Comparison of ENCODE assay signal across 11 cellular contexts in genomic region chr10:74855027-74855426, GRCh38. TPM values are rescaled to one million over a fixed set of nuclear protein-coding genes. Genes with fewer than 3 reads are reported as not detected.
DNase-seq lines count a peak whose midpoint lies in the region; ATAC-seq, FAIRE-seq and TF ChIP-seq lines count a peak whose summit lies in the region.
"Had no signal": no experiment of that assay in that cellular context is flagged by ENCODE, and none has a peak within 500 bp of the region (broad histone marks: within the 10 kb centered on the region; RNA-seq: fewer than 3 reads in every experiment).

No MANE protein-coding gene starts in this region.

- POLR2A ChIA-PET in activated CD4-positive, alpha-beta T cell treated with anti-CD3 and anti-CD28 coated beads for 36 hours (lab: Charles Lee): no interaction called here
- POLR2A ChIA-PET in IMR-90 (lab: Charles Lee; ENCODE audit: unreplicated experiment): no interaction called here

- H2AK5ac ChIP-seq in IMR-90 (ENCODE audit: low read depth, low read length): no peak overlapping the region; the same call in 1 of the 2 replicates

- no TSS peak for BruUV-seq in IMR-90 (replicated peaks; lab: Mats Ljungman, UMichigan)

- DNase-seq in activated CD4-positive, alpha-beta T cell treated with anti-CD3 and anti-CD28 coated beads for 36 hours: peak; percentile 19
- DNase-seq in activated CD4-positive, alpha-beta T cell treated with anti-CD3 and anti-CD28 coated beads, Interleukin-2, amount 50 U/mL, for 4 hours: no peak
- DNase-seq in IMR-90 (no peak), endothelial cell (ENCODE audit: low spot score) (peak; percentile 3), chondrocyte (ENCODE audit: low spot score) (no peak), brain microvascular endothelial cell (no peak), urothelium cell line (ENCODE audit: low spot score) (no peak)
- DNase-seq in stimulated activated naive CD8-positive, alpha-beta T cell treated with anti-CD3 and anti-CD28 coated beads, Interleukin-15, amount 100 ng/mL, for 72 hours: peak in 1 of 2 donors; percentile 21

- H3K27ac ChIP-seq in IMR-90 (ENCODE audit: insufficient read depth, low read length) (peak overlapping the region; percentile 63; the same call in 1 of the 2 replicates), brain microvascular endothelial cell (no peak overlapping the region)
- H3K27ac ChIP-seq: RWPE1, thoracic aorta had no signal

- H3K4me3 Mint-ChIP-seq in activated CD4-positive, alpha-beta T cell treated with anti-CD3 and anti-CD28 coated beads for 36 hours: peak overlapping the region; percentile 42
- H3K4me3 Mint-ChIP-seq in endothelial cell (ENCODE audit: unreplicated experiment) (no peak overlapping the region), chondrocyte (ENCODE audit: unreplicated experiment) (no peak overlapping the region)
- H3K4me3 Mint-ChIP-seq in stimulated activated naive CD8-positive, alpha-beta T cell treated with anti-CD3 and anti-CD28 coated beads, Interleukin-15, amount 100 ng/mL, for 72 hours: peak overlapping the region; percentile 52 to 66
- H3K4me3 Mint-ChIP-seq: dendritic cell treated with granulocyte-macrophage colony-stimulating factor and Interleukin-4, amounts not matched to agents 40 ng/mL and 50 ng/mL, for 4 days had no signal

- no peak overlapping the region for H2BK15ac ChIP-seq in IMR-90 (ENCODE audit: low read depth, low read length)

- peaks cover 17% of the 10 kb centered on the region for H3K36me3 Mint-ChIP-seq in activated CD4-positive, alpha-beta T cell treated with anti-CD3 and anti-CD28 coated beads for 36 hours (ENCODE audit: low read depth)
- H3K36me3 Mint-ChIP-seq in endothelial cell (ENCODE audit: low read depth, unreplicated experiment): no peaks in the 10 kb centered on the region
- no peaks in the 10 kb centered on the region for H3K36me3 Mint-ChIP-seq in chondrocyte (ENCODE audit: low read depth)

- dilution Hi-C loops in IMR-90 (cut with HindIII; ENCODE audit: low sequenced_read_pairs, unreplicated experiment): no loop called here

- ATAC-seq in activated CD4-positive, alpha-beta T cell treated with anti-CD3 and anti-CD28 coated beads for 36 hours: peak; percentile 40
- ATAC-seq in IMR-90 (ENCODE audit: low read depth): peak; percentile 48
- ATAC-seq in stimulated activated naive CD8-positive, alpha-beta T cell treated with anti-CD3 and anti-CD28 coated beads, Interleukin-15, amount 100 ng/mL, for 72 hours: peak; percentile 52

- H3K14ac ChIP-seq in IMR-90 (replicated peaks; ENCODE audit: low read depth, low read length): 0 out of 2 replicates have a peak overlapping the region, but pooled peaks have one; percentile 26

- H3K4me1 ChIP-seq in IMR-90 (ENCODE audit: control insufficient read depth, insufficient read depth, low read length): peaks cover 7% of the 10 kb centered on the region

- H3K9me1 ChIP-seq in IMR-90 (ENCODE audit: insufficient read depth, low read length): peaks cover 13% of the 10 kb centered on the region

- in situ Hi-C loops in IMR-90 (cut with MboI; ENCODE audit: low sequenced_read_pairs) (no loop called here), brain microvascular endothelial cell (cut with HindIII; ENCODE audit: low pct_ligation_motif_present, low sequenced_read_pairs) (no loop called here)

- no peak overlapping the region for H2AFZ ChIP-seq in IMR-90 (replicated peaks; ENCODE audit: low read length, poor library complexity)

- H3K79me1 ChIP-seq in IMR-90 (ENCODE audit: low read depth in 1 of 2, low read length in 2 of 2): peaks cover 33 to 75% of the 10 kb centered on the region in 2 experiments

- no peak overlapping the region for H4K5ac ChIP-seq in IMR-90 (ENCODE audit: low read depth, low read length)

- no peak for TF ChIP-seq POLR2A in IMR-90 (IDR thresholded peaks at IDR 0.05; ENCODE audit: low read depth, low read length)

- H3K23ac ChIP-seq in IMR-90 (ENCODE audit: low read depth, low read length): peak overlapping the region; percentile 10; the same call in 1 of the 2 replicates

- H3K9me3 ChIP-seq in IMR-90 (ENCODE audit: control insufficient read depth, insufficient read depth, low read length): no peaks in the 10 kb centered on the region
- H3K9me3 ChIP-seq: thoracic aorta had no signal

- no peak overlapping the region for H3K56ac ChIP-seq in IMR-90 (ENCODE audit: extremely low read depth, insufficient read depth, low read length)

- peak overlapping the region; percentile 18; the same call in 1 of the 2 replicates for H4K91ac ChIP-seq in IMR-90 (ENCODE audit: insufficient read depth, low read depth, low read length)

- peak overlapping the region; percentile 6 for H2BK120ac ChIP-seq in IMR-90 (ENCODE audit: low read depth, low read length)

- H3K36me3 ChIP-seq in IMR-90 (ENCODE audit: control insufficient read depth, insufficient read depth, low read length) (peaks cover 2% of the 10 kb centered on the region; the same call in 1 of the 2 replicates), brain microvascular endothelial cell (replicated peaks) (no peaks in the 10 kb centered on the region)
- H3K36me3 ChIP-seq: thoracic aorta had no signal

- TF ChIP-seq RAD21 in IMR-90 (IDR thresholded peaks at IDR 0.05; ENCODE audit: low read length): no peak

- WGBS in IMR-90 (ENCODE audit: extremely low coverage in 2 of 2, insufficient read length in 1 of 2), 2 experiments: no CpG with 5 or more reads among the region's 2 CpGs

- CTCF ChIA-PET in activated CD4-positive, alpha-beta T cell treated with anti-CD3 and anti-CD28 coated beads for 36 hours (lab: Charles Lee): interaction anchor here (0.6 to 2.4 kb wide), 6 partner anchors 10 to 169 kb away, joined by 3 to 10 read pairs (median 3); no protein-coding TSS in a partner anchor
- CTCF ChIA-PET in IMR-90 (lab: Yijun Ruan, JAX): interaction anchor here (0.9 kb wide), 1 partner anchor 25 kb away, joined by 3 read pairs; no protein-coding TSS in a partner anchor

- no peak for FAIRE-seq in urothelium cell line (lab: Jason Lieb, UNC)

- intact Hi-C loops in activated CD4-positive, alpha-beta T cell treated with anti-CD3 and anti-CD28 coated beads for 36 hours (cut with DNase I, micrococcal nuclease): loop anchor here in 1 of 2 experiments (2.0 kb wide), 1 partner anchor 44 kb away; no protein-coding TSS in a partner anchor
- intact Hi-C loops in IMR-90 (cut with micrococcal nuclease): no loop called here

- TF ChIP-seq CTCF in IMR-90 (conservative IDR thresholded peaks at IDR 0.05; ENCODE audit: low read depth, low read length) (no peak), endothelial cell (IDR thresholded peaks at IDR 0.05; ENCODE audit: unreplicated experiment) (no peak), chondrocyte (IDR thresholded peaks at IDR 0.05) (no peak), brain microvascular endothelial cell (IDR thresholded peaks at IDR 0.05; ENCODE audit: low read depth, low read length, missing control alignments) (no peak)

- no peak overlapping the region for H3K18ac ChIP-seq in IMR-90 (ENCODE audit: low read depth, low read length)

- peaks cover 27% of the 10 kb centered on the region for H4K20me1 ChIP-seq in IMR-90 (ENCODE audit: insufficient read depth, low read length)

- peak overlapping the region; percentile 84 for H3K27ac Mint-ChIP-seq in activated CD4-positive, alpha-beta T cell treated with anti-CD3 and anti-CD28 coated beads for 36 hours
- H3K27ac Mint-ChIP-seq in endothelial cell (ENCODE audit: unreplicated experiment): no peak overlapping the region
- peak overlapping the region; percentile 43 to 88 for H3K27ac Mint-ChIP-seq in stimulated activated naive CD8-positive, alpha-beta T cell treated with anti-CD3 and anti-CD28 coated beads, Interleukin-15, amount 100 ng/mL, for 72 hours
- no peak overlapping the region for H3K27ac Mint-ChIP-seq in chondrocyte (ENCODE audit: unreplicated experiment)
- H3K27ac Mint-ChIP-seq: dendritic cell treated with granulocyte-macrophage colony-stimulating factor and Interleukin-4, amounts not matched to agents 40 ng/mL and 50 ng/mL, for 4 days had no signal

- peaks cover 44% of the 10 kb centered on the region for H3K4me1 Mint-ChIP-seq in activated CD4-positive, alpha-beta T cell treated with anti-CD3 and anti-CD28 coated beads for 36 hours
- H3K4me1 Mint-ChIP-seq in endothelial cell (ENCODE audit: unreplicated experiment): peaks cover 8% of the 10 kb centered on the region
- H3K4me1 Mint-ChIP-seq in stimulated activated naive CD8-positive, alpha-beta T cell treated with anti-CD3 and anti-CD28 coated beads, Interleukin-15, amount 100 ng/mL, for 72 hours: peaks cover 43% of the 10 kb centered on the region
- peaks cover 23% of the 10 kb centered on the region for H3K4me1 Mint-ChIP-seq in chondrocyte (ENCODE audit: low read depth)

- no peak overlapping the region for H2BK5ac ChIP-seq in IMR-90 (ENCODE audit: low read depth, low read length, poor library complexity, severe bottlenecking)

- peak overlapping the region; percentile 22 to 39; a peak in 1 of 4 replicates for H4K8ac ChIP-seq in IMR-90 (ENCODE audit: low read depth in 2 of 2, low read length in 2 of 2)

- H3K4me2 ChIP-seq in IMR-90 (ENCODE audit: low read depth, low read length): peak overlapping the region; percentile 39

- H3K9ac ChIP-seq in IMR-90 (ENCODE audit: low read depth, low read length): peak overlapping the region; percentile 23

- 0 out of 2 replicates have a peak overlapping the region, but pooled peaks have one; percentile 11 for H3K4ac ChIP-seq in IMR-90 (ENCODE audit: low read depth, low read length)

- H3K27me3 ChIP-seq in IMR-90 (ENCODE audit: control insufficient read depth, insufficient read depth, low read length): no peaks in the 10 kb centered on the region
- H3K27me3 ChIP-seq in brain microvascular endothelial cell (replicated peaks): no peaks in the 10 kb centered on the region

- 0 out of 2 replicates have a peak overlapping the region, but pooled peaks have one; percentile 41 for H2BK20ac ChIP-seq in IMR-90 (ENCODE audit: low read depth, low read length)

- no peaks in the 10 kb centered on the region for H3K27me3 Mint-ChIP-seq in activated CD4-positive, alpha-beta T cell treated with anti-CD3 and anti-CD28 coated beads for 36 hours
- no peaks in the 10 kb centered on the region for H3K27me3 Mint-ChIP-seq in endothelial cell (ENCODE audit: unreplicated experiment)
- H3K27me3 Mint-ChIP-seq in stimulated activated naive CD8-positive, alpha-beta T cell treated with anti-CD3 and anti-CD28 coated beads, Interleukin-15, amount 100 ng/mL, for 72 hours: no peaks in the 10 kb centered on the region
- H3K27me3 Mint-ChIP-seq in chondrocyte (ENCODE audit: low read depth): no peaks in the 10 kb centered on the region
- H3K27me3 Mint-ChIP-seq: dendritic cell treated with granulocyte-macrophage colony-stimulating factor and Interleukin-4, amounts not matched to agents 40 ng/mL and 50 ng/mL, for 4 days had no signal

- H3K4me3 ChIP-seq in IMR-90 (ENCODE audit: insufficient read depth, low read depth, low read length): no peak overlapping the region
- H3K4me3 ChIP-seq in brain microvascular endothelial cell (ENCODE audit: low read depth, low read length): no peak overlapping the region
- H3K4me3 ChIP-seq: thoracic aorta had no signal

- H2AK9ac ChIP-seq in IMR-90 (replicated peaks; ENCODE audit: low read depth, low read length, poor library complexity): no peak overlapping the region

- H3K9me3 Mint-ChIP-seq in activated CD4-positive, alpha-beta T cell treated with anti-CD3 and anti-CD28 coated beads for 36 hours (ENCODE audit: low read depth): no peaks in the 10 kb centered on the region
- H3K9me3 Mint-ChIP-seq in endothelial cell (ENCODE audit: unreplicated experiment) (no peaks in the 10 kb centered on the region), chondrocyte (ENCODE audit: low read depth) (peaks cover 2% of the 10 kb centered on the region)
- H3K9me3 Mint-ChIP-seq in stimulated activated naive CD8-positive, alpha-beta T cell treated with anti-CD3 and anti-CD28 coated beads, Interleukin-15, amount 100 ng/mL, for 72 hours: no peaks in the 10 kb centered on the region
- H3K9me3 Mint-ChIP-seq: dendritic cell treated with granulocyte-macrophage colony-stimulating factor and Interleukin-4, amounts not matched to agents 40 ng/mL and 50 ng/mL, for 4 days had no signal

RNA-seq across cellular contexts. Expression of gene KAT6B, which starts 28.6 kb away (rescaled TPM):
- 10 to 100 TPM; 20.0 to 20.9 TPM for total RNA-seq in activated CD4-positive, alpha-beta T cell treated with anti-CD3 and anti-CD28 coated beads for 36 hours
- total RNA-seq in IMR-90 (2012; rRNA removed): 27.8 and 28.1 TPM in 2 replicates
- polyA plus RNA-seq in IMR-90 (2012; rRNA removed): 8.1 and 8.8 TPM in 2 replicates
- polyA plus RNA-seq in IMR-90 (2012; cell fraction: cytosol; rRNA removed): 3.6 and 4.2 TPM in 2 replicates
- 9.0 and 13.6 TPM in 2 replicates for polyA plus RNA-seq in IMR-90 (2012; cell fraction: nucleus; rRNA removed; ENCODE audit: low replicate concordance)
- 18.1 TPM for total RNA-seq in endothelial cell (ENCODE audit: unreplicated experiment)
- total RNA-seq in chondrocyte: 17.8 to 23.1 TPM (median 20.8 TPM) in 3 replicates

Comparison
In these comparisons a context has a peak if more than half of its experiments do, and no peak if none do; other contexts are left out.
1. DNase-seq: peak in activated CD4-positive, alpha-beta T cell treated with anti-CD3 and anti-CD28 coated beads for 36 hours (single experiment) and endothelial cell (single experiment); none in activated CD4-positive, alpha-beta T cell treated with anti-CD3 and anti-CD28 coated beads, Interleukin-2, amount 50 U/mL, for 4 hours (0 of 2), IMR-90 (single experiment), chondrocyte (single experiment), brain microvascular endothelial cell (single experiment) and urothelium cell line (single experiment).
2. H3K27ac Mint-ChIP-seq: peak in activated CD4-positive, alpha-beta T cell treated with anti-CD3 and anti-CD28 coated beads for 36 hours (single experiment) and stimulated activated naive CD8-positive, alpha-beta T cell treated with anti-CD3 and anti-CD28 coated beads, Interleukin-15, amount 100 ng/mL, for 72 hours (2 of 2); none in endothelial cell (single experiment) and chondrocyte (single experiment).
3. H3K4me3 Mint-ChIP-seq: peak in activated CD4-positive, alpha-beta T cell treated with anti-CD3 and anti-CD28 coated beads for 36 hours (single experiment) and stimulated activated naive CD8-positive, alpha-beta T cell treated with anti-CD3 and anti-CD28 coated beads, Interleukin-15, amount 100 ng/mL, for 72 hours (2 of 2); none in endothelial cell (single experiment) and chondrocyte (single experiment).
4. Peak in every context shown above with its lines, with median percentiles within 50 percentile points of each other: ATAC-seq.